ENCODE assay signal across 7 cellular contexts in genomic region chr10:50659865-50660730, GRCh38. TPM values are rescaled to one million over a fixed set of nuclear protein-coding genes. Genes with fewer than 3 reads are reported as not detected.
DNase-seq lines count a peak whose midpoint lies in the region; ATAC-seq and TF ChIP-seq lines count a peak whose summit lies in the region.
"Not testable (repeated sequence)": the region's sequence is repeated elsewhere in the genome, so short reads cannot be mapped to it uniquely, and the experiment has no call there.

No MANE protein-coding gene starts in this region.

- not testable (repeated sequence) for H3K4me2 ChIP-seq in GM23338; neuronal stem cell (ENCODE audit: insufficient read depth, low read length, poor library complexity, severe bottlenecking)

- not testable (repeated sequence) for H2BK120ac ChIP-seq in neuronal stem cell (ENCODE audit: low read depth, low read length)

- BruUV-seq in Panc1 (replicated peaks; lab: Mats Ljungman, UMichigan): not testable (repeated sequence)

- H3K4me1 Mint-ChIP-seq in GM23338: not testable (repeated sequence)

- TF ChIP-seq POLR2A in erythroblast (IDR thresholded peaks at IDR 0.05; ENCODE audit: low read length): not testable (repeated sequence)

- not testable (repeated sequence) for H4K91ac ChIP-seq in neuronal stem cell (ENCODE audit: low read depth, low read length, poor library complexity)

- H3K9ac ChIP-seq in neuronal stem cell (ENCODE audit: low read depth, low read length, poor library complexity): not testable (repeated sequence)

- H3K4me1 ChIP-seq in GM23338 (ENCODE audit: insufficient read depth); Panc1 (ENCODE audit: control insufficient read depth, insufficient read depth, low read length); neuronal stem cell (ENCODE audit: control insufficient read depth in 2 of 2, insufficient read depth in 1 of 2, low read depth in 1 of 2, low read length in 2 of 2): not testable (repeated sequence)

- not testable (repeated sequence) for H3K14ac ChIP-seq in neuronal stem cell (ENCODE audit: low read length)

- TF ChIP-seq CTCF in GM13977 (IDR thresholded peaks at IDR 0.05; ENCODE audit: extremely low read depth, insufficient read depth, missing control alignments) (peak; percentile 67), GM23338 (conservative IDR thresholded peaks at IDR 0.05; ENCODE audit: low read depth in 2 of 2) (peak in 1 of 2 experiments; percentile 37; a peak in 2 of 4 replicates), Panc1 (IDR thresholded peaks at IDR 0.05) (peak; percentile 79)

- WGBS in neuronal stem cell (ENCODE audit: extremely low coverage in 2 of 2, insufficient read length in 2 of 2, insufficient replicate concordance in 1 of 2), 2 donors: no CpG with 5 or more reads among the region's 32 CpGs

- not testable (repeated sequence) for H3K9me3 ChIP-seq in Panc1 (ENCODE audit: control insufficient read depth, insufficient read depth, low read depth, low read length); neuronal stem cell (replicated peaks in 1 of 2; ENCODE audit: control insufficient read depth in 2 of 2, insufficient read depth in 1 of 2, low read depth in 1 of 2, low read length in 2 of 2)

- not testable (repeated sequence) for H3F3A ChIP-seq in GM23338 (replicated peaks; ENCODE audit: low read depth)

- peak; percentile 94 for ATAC-seq in GM23338
- ATAC-seq in Panc1: peak; percentile 98

- H3K18ac ChIP-seq in neuronal stem cell (ENCODE audit: low read length): not testable (repeated sequence)

- in situ Hi-C loops in GM13977 (cut with MboI; ENCODE audit: low pct_unique_long_range_greater_than_20kb, low sequenced_read_pairs, unreplicated experiment); Panc1 (cut with HindIII; ENCODE audit: low pct_unique_long_range_greater_than_20kb, low sequenced_read_pairs): not testable (repeated sequence)

- H3K9me2 ChIP-seq in GM23338 (ENCODE audit: insufficient read depth): not testable (repeated sequence)

- not testable (repeated sequence) for H4K8ac ChIP-seq in neuronal stem cell (ENCODE audit: low read depth, low read length)

- not testable (repeated sequence) for H3K4me3 Mint-ChIP-seq in GM23338

- not testable (repeated sequence) for H4K20me1 ChIP-seq in GM23338 (replicated peaks; ENCODE audit: insufficient read depth)

- H3K79me1 ChIP-seq in neuronal stem cell (ENCODE audit: low read depth, low read length): not testable (repeated sequence)

- POLR2A ChIA-PET in Panc1 (lab: Charles Lee): not testable (repeated sequence)

- H3K27ac ChIP-seq in GM23338 (ENCODE audit: low read depth); neuronal stem cell (replicated peaks; ENCODE audit: low read length): not testable (repeated sequence)
- peak overlapping the region; percentile 69 for H3K27ac ChIP-seq in Panc1 (ENCODE audit: low read length)

- not testable (repeated sequence) for H3K4me3 ChIP-seq in GM23338; neuronal stem cell (ENCODE audit: low read length in 2 of 2)
- peak overlapping the region; percentile 54 to 59 for H3K4me3 ChIP-seq in Panc1 (ENCODE audit: low read depth in 2 of 2, low read length in 2 of 2)

- not testable (repeated sequence) for H2BK15ac ChIP-seq in neuronal stem cell (ENCODE audit: low read length)

- peak; percentile 55 for DNase-seq in GM13977 (ENCODE audit: low spot score)
- DNase-seq in GM23338 (ENCODE audit: low spot score): peak; percentile 5
- DNase-seq in HS-5 (ENCODE audit: low read depth): peak; percentile 33
- peak; percentile 8 for DNase-seq in Panc1 (ENCODE audit: low read depth, low spot score)
- peak; percentile 25 for DNase-seq in activated T-cell treated with anti-CD3 and anti-CD28 coated beads for 48 hours (ENCODE audit: low read depth)
- DNase-seq in erythroblast (lab: John Stamatoyannopoulos, UW): peak; percentile 70 to 81
- DNase-seq in neuronal stem cell (ENCODE audit: low spot score): not testable (repeated sequence)

- H3K9me3 Mint-ChIP-seq in GM23338: not testable (repeated sequence)

- H3K27ac Mint-ChIP-seq in GM23338: not testable (repeated sequence)

- H3K36me3 Mint-ChIP-seq in GM23338 (ENCODE audit: low read depth): not testable (repeated sequence)

- not testable (repeated sequence) for H3K36me3 ChIP-seq in GM23338 (ENCODE audit: insufficient read depth); Panc1 (ENCODE audit: control insufficient read depth, insufficient read depth, low read length); neuronal stem cell (replicated peaks in 1 of 2; ENCODE audit: control insufficient read depth in 2 of 2, insufficient read depth in 2 of 2, low read length in 2 of 2)

- H3K23ac ChIP-seq in neuronal stem cell (ENCODE audit: low read depth, low read length, poor library complexity): peak overlapping the region; percentile 73

- not testable (repeated sequence) for H3K4ac ChIP-seq in neuronal stem cell (ENCODE audit: low read length)

- not testable (repeated sequence) for H2AK5ac ChIP-seq in neuronal stem cell (ENCODE audit: low read depth, low read length)

- H2BK12ac ChIP-seq in neuronal stem cell (ENCODE audit: low read length): not testable (repeated sequence)

- not testable (repeated sequence) for H3K27me3 ChIP-seq in GM23338 (ENCODE audit: insufficient read depth); Panc1 (ENCODE audit: control insufficient read depth, insufficient read depth, low read length); neuronal stem cell (ENCODE audit: control insufficient read depth in 3 of 3, insufficient read depth in 3 of 3, low read depth in 1 of 3, low read length in 3 of 3)

- CTCF ChIA-PET in Panc1 (lab: Charles Lee): interaction anchor here (0.7 kb wide), 2 partner anchors 13 to 424 kb away, joined by 3 to 4 read pairs; no protein-coding TSS in a partner anchor

- not testable (repeated sequence) for H3K27me3 Mint-ChIP-seq in GM23338 (ENCODE audit: insufficient read depth, low read depth, poor library complexity)

- H2AFZ ChIP-seq in GM23338: not testable (repeated sequence)
- peak overlapping the region; percentile 7 for H2AFZ ChIP-seq in neuronal stem cell (ENCODE audit: low read length)

- not testable (repeated sequence) for H3K79me2 ChIP-seq in GM23338 (replicated peaks; ENCODE audit: insufficient read depth)

- intact Hi-C loops in Panc1 (cut with micrococcal nuclease; ENCODE audit: unreplicated experiment): not testable (repeated sequence)

- H2BK5ac ChIP-seq in neuronal stem cell (ENCODE audit: low read length): not testable (repeated sequence)

RNA-seq across cellular contexts. Expression of gene SGMS1, which starts 36.3 kb away (rescaled TPM):
- 33.6 and 34.7 TPM in 2 replicates for total RNA-seq in GM23338 (2014; rRNA removed; shearing (Covaris generic))
- 12.6 and 15.0 TPM in 2 replicates for polyA plus RNA-seq in GM23338 (2016; fragmentation: Nextera tagmentation; extraction: Ambion mirVana)
- 22.0 TPM for total RNA-seq in Panc1 (2021; ENCODE audit: unreplicated experiment)
- polyA plus RNA-seq in Panc1 (2012; ENCODE audit: insufficient read length): 11.8 TPM
- polyA plus RNA-seq in neuronal stem cell (2013, experiment 1 of 2): 3.8 TPM
- 3.9 TPM for polyA plus RNA-seq in neuronal stem cell (2013, experiment 2 of 2)
